9 cellular contexts compared by ENCODE assay signal in the genomic region with DNA sequence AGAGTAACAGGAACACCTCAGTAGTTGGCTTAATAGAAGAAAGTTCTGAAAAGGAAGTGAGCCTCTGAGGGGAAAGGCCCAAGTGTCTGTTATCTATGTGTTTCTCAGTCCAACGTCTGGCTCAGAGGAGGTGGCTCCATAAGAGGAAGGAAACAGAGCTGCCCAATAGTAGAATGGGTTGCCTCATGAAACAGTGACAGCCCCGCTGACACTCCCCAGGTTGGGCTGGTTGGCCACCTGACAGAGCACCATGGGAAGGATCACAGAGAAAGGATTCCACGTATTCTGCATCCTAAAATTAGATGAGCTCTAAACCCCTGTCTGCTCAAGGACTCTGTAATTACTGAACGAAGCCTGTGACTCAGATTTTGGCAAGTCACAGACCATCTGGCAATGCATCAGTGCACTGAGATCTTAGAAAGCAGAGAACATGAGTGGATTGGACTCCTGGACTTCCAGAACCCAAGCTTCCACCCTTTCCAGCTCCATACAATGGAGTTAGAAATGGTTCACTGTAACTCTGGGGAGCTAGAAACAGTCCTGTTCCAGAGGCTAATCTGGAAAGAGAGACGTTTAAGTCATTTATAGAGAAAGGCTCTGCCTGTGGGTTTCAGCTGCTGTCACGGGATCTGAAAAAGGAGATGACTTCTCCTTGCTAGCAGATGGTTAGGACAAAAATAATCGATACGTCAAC. TPM values are rescaled to one million over a fixed set of nuclear protein-coding genes. Genes with fewer than 3 reads are reported as not detected.
DNase-seq lines count a peak whose midpoint lies in the region; ATAC-seq and TF ChIP-seq lines count a peak whose summit lies in the region.
"Had no signal": no experiment of that assay in that cellular context is flagged by ENCODE, and none has a peak within 500 bp of the region (broad histone marks: within the 10 kb centered on the region; RNA-seq: fewer than 3 reads in every experiment).

No MANE protein-coding gene starts in this region.

- H3K36me3 Mint-ChIP-seq in CD14-positive monocyte: no peaks in the 10 kb centered on the region
- H3K36me3 Mint-ChIP-seq: activated naive CD4-positive, alpha-beta T cell treated with anti-CD3 and anti-CD28 coated beads, Interleukin-2, amount 50 U/mL, for 24 hours had no signal

- peak overlapping the region in 1 of 2 donors; percentile 21 for H3K4me3 Mint-ChIP-seq in CD14-positive monocyte
- H3K4me3 Mint-ChIP-seq: activated naive CD4-positive, alpha-beta T cell treated with anti-CD3 and anti-CD28 coated beads, Interleukin-2, amount 50 U/mL, for 24 hours had no signal

- no peaks in the 10 kb centered on the region for H3K9me2 ChIP-seq in hepatocyte (replicated peaks; ENCODE audit: insufficient read depth)

- no peak overlapping the region for H2AFZ ChIP-seq in hepatocyte

- no peaks in the 10 kb centered on the region for H3K9me3 Mint-ChIP-seq in CD14-positive monocyte
- H3K9me3 Mint-ChIP-seq: activated naive CD4-positive, alpha-beta T cell treated with anti-CD3 and anti-CD28 coated beads, Interleukin-2, amount 50 U/mL, for 24 hours had no signal

- H3K27me3 ChIP-seq in hepatocyte: peaks cover 25% of the 10 kb centered on the region

- no peaks in the 10 kb centered on the region for H4K20me1 ChIP-seq in hepatocyte (ENCODE audit: insufficient read depth, poor library complexity, severe bottlenecking)

- peak overlapping the region; percentile 66 to 90 (median 78) for H3K27ac Mint-ChIP-seq in CD14-positive monocyte
- H3K27ac Mint-ChIP-seq: activated naive CD4-positive, alpha-beta T cell treated with anti-CD3 and anti-CD28 coated beads, Interleukin-2, amount 50 U/mL, for 24 hours had no signal

- H3K9me3 ChIP-seq in hepatocyte (ENCODE audit: low read depth): no peaks in the 10 kb centered on the region

- peak; percentile 86 for DNase-seq in CD14-positive monocyte (ENCODE audit: low spot score)
- DNase-seq in NCI-H82 treated with DMSO at 0.1 percent for 48 hours (lab: John Stamatoyannopoulos, UW; ENCODE audit: unreplicated experiment): peak; percentile 60
- peak; percentile 46 for DNase-seq in globus pallidus (ENCODE audit: low spot score)
- no peak for DNase-seq in hepatocyte (ENCODE audit: low spot score)
- no peak for DNase-seq in islet precursor cell
- no peak for DNase-seq in activated gamma-delta T cell (lab: John Stamatoyannopoulos, UW)

- H3K79me2 ChIP-seq in hepatocyte: no peaks in the 10 kb centered on the region

- ATAC-seq in GM18868 (IDR thresholded peaks at IDR 0.05; ENCODE audit: unreplicated experiment): peak; percentile 98
- peak; percentile 89 for ATAC-seq in HG02970 (IDR thresholded peaks at IDR 0.05; ENCODE audit: low FRiP score, unreplicated experiment)

- TF ChIP-seq CTCF in CD14-positive monocyte (IDR thresholded peaks at IDR 0.05): no peak
- no peak for TF ChIP-seq CTCF in hepatocyte (IDR thresholded peaks at IDR 0.05; ENCODE audit: poor library complexity)

- no peaks in the 10 kb centered on the region for H3K4me1 ChIP-seq in hepatocyte (ENCODE audit: insufficient read depth)

- H3K27ac ChIP-seq in hepatocyte: no peak overlapping the region

- 59% methylated on average over 8 of the region's 8 CpGs for WGBS in hepatocyte (ENCODE audit: low lambda C conversion rate, missing lambda C conversion rate)

- intact Hi-C loops in CD14-positive monocyte (cut with micrococcal nuclease): no loop called here

- H3K27me3 Mint-ChIP-seq in CD14-positive monocyte (ENCODE audit: low read depth in 3 of 3): peaks cover 1 to 11% (median 10%) of the 10 kb centered on the region in 3 donors

- H3K4me2 ChIP-seq in hepatocyte: no peak overlapping the region

- peaks cover 17% of the 10 kb centered on the region for H3K4me1 Mint-ChIP-seq in CD14-positive monocyte

- no peak overlapping the region for H3K4me3 ChIP-seq in hepatocyte

- no peaks in the 10 kb centered on the region for H3K36me3 ChIP-seq in hepatocyte (replicated peaks; ENCODE audit: insufficient read depth, low read depth)

RNA-seq across cellular contexts. Expression of a gene that starts 2.9 kb away (rescaled TPM):
- 1 to 10 TPM in 1 of 2 donors, not detected in 1; 1.5 TPM for polyA plus RNA-seq in CD14-positive monocyte
- total RNA-seq in hepatocyte: 0.10 TPM in 1 of 2 replicates, not detected in the other
- polyA plus RNA-seq in hepatocyte: 0.88 and 1.9 TPM in 2 replicates

RNA-seq across cellular contexts. Expression of a gene that starts 19.9 kb away (rescaled TPM):
- 1 to 10 TPM; 1.0 to 3.4 TPM for polyA plus RNA-seq in CD14-positive monocyte
- total RNA-seq in hepatocyte: 589 and 622 TPM in 2 replicates
- polyA plus RNA-seq in hepatocyte: 213 and 282 TPM in 2 replicates

RNA-seq across cellular contexts. Expression of a gene that starts 40.7 kb away (rescaled TPM):
- 100 to 1,000 TPM; 111 to 142 TPM for polyA plus RNA-seq in CD14-positive monocyte
- 44.1 and 50.1 TPM in 2 replicates for total RNA-seq in hepatocyte
- polyA plus RNA-seq in hepatocyte: 46.7 and 50.4 TPM in 2 replicates

RNA-seq across cellular contexts. Expression of a gene that starts 59.7 kb away (rescaled TPM):
- polyA plus RNA-seq in CD14-positive monocyte: 10 to 100 TPM; 22.2 to 29.3 TPM
- 22.8 and 24.0 TPM in 2 replicates for total RNA-seq in hepatocyte
- polyA plus RNA-seq in hepatocyte: 12.2 and 14.5 TPM in 2 replicates

Comparison
In these comparisons a context has a peak if more than half of its experiments do, and no peak if none do; other contexts are left out.
1. DNase-seq: peak in CD14-positive monocyte (single experiment), NCI-H82 treated with DMSO at 0.1 percent for 48 hours (single experiment) and globus pallidus (single experiment); none in hepatocyte (single experiment), islet precursor cell (single experiment) and activated gamma-delta T cell (single experiment).
2. RNA of a gene that starts 19.9 kb away (polyA plus RNA-seq): 213 to 282 TPM in hepatocyte; 1.0 to 3.4 TPM in CD14-positive monocyte; every median in the first group is over 10 times any median in the second.